In the genomic region with DNA sequence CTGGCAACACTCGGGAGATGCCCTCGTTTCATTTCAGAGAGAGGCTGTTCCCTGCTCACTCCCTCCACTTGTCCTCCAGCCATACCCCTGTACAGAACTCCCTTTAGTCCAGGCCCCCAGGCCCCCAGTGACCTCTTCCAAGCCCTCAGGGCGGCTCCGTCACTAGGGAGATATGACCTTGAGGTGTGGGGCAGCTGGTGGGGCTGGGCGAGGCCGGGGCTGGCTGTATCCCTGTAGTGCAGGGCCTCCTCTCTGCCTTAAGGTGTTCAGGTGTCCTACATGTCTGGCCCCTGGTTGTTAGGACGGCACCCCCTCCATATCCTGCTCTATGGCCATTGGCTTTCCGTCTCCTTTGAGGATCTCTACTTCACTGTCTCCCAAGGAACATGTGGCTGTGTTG, we compare ENCODE assay signal across 34 cellular contexts. TPM values are rescaled to one million over a fixed set of nuclear protein-coding genes. Genes with fewer than 3 reads are reported as not detected.
"Had no signal": no experiment of that assay in that cellular context is flagged by ENCODE, and none has a peak within 500 bp of the region (broad histone marks: within the 10 kb centered on the region; RNA-seq: fewer than 3 reads in every experiment).

No MANE protein-coding gene starts in this region.

- H3K27me3 ChIP-seq: adrenal gland, body of pancreas, brain microvascular endothelial cell had no signal

- H3K27ac ChIP-seq: adrenal gland, body of pancreas, brain microvascular endothelial cell, breast epithelium, WERI-Rb-1 had no signal

- H3K4me3 ChIP-seq: adrenal gland, body of pancreas, breast epithelium had no signal

- DNase-seq: activated CD4-positive, alpha-beta memory T cell treated with anti-CD3 and anti-CD28 coated beads, Interleukin-2, amount 10 ng/mL, durations not matched to agents 7 days and 5 days; activated CD4-positive, alpha-beta T cell treated with anti-CD3 and anti-CD28 coated beads for 1 hour; activated CD4-positive, alpha-beta T cell treated with anti-CD3 and anti-CD28 coated beads for 36 hours; activated CD4-positive, alpha-beta T cell treated with anti-CD3 and anti-CD28 coated beads for 48 hours; activated CD4-positive, alpha-beta T cell treated with anti-CD3 and anti-CD28 coated beads, Interleukin-2, amount 10 ng/mL, durations not matched to agents 7 days and 5 days; activated CD4-positive, alpha-beta T cell treated with anti-CD3 and anti-CD28 coated beads, Interleukin-2, amount 50 U/mL, for 48 hours; activated CD4-positive, CD25-positive, alpha-beta regulatory T cell; activated CD8-positive, alpha-beta memory T cell treated with anti-CD3 and anti-CD28 coated beads, Interleukin-2, amount 10 ng/mL, durations not matched to agents 7 days and 5 days; activated CD8-positive, alpha-beta memory T cell treated with anti-CD3 and anti-CD28 coated beads, Interleukin-2, amount 50 U/mL, for 48 hours; activated CD8-positive, alpha-beta T cell treated with anti-CD3 and anti-CD28 coated beads, Interleukin-2, amount 10 ng/mL, durations not matched to agents 7 days and 5 days; activated effector memory CD4-positive, alpha-beta T cell treated with Interleukin-2 at 50 U/mL for 16 hours; activated gamma-delta T cell treated with Interleukin-2 at 50 U/mL for 16 hours; activated naive CD4-positive, alpha-beta T cell; activated naive CD4-positive, alpha-beta T cell treated with anti-CD3 and anti-CD28 coated beads for 36 hours; activated naive CD4-positive, alpha-beta T cell treated with anti-CD3 and anti-CD28 coated beads, Interleukin-2, amount 50 U/mL, for 16 hours; activated naive CD8-positive, alpha-beta T cell treated with anti-CD3 and anti-CD28 coated beads for 36 hours; activated T-cell treated with anti-CD3 and anti-CD28 coated beads, Interleukin-2, amount 50 U/mL, for 24 hours; activated T-cell treated with anti-CD3 and anti-CD28 coated beads, Interleukin-2, amount 50 U/mL, for 48 hours; adrenal gland; amniotic stem cell; aorta; body of pancreas; brain microvascular endothelial cell; central memory CD4-positive, alpha-beta T cell; T-helper 1 cell; T-helper 2 cell; T-helper 9 cell had no signal

- H3K9me3 ChIP-seq: adrenal gland, body of pancreas, breast epithelium had no signal

- ATAC-seq: activated CD4-positive, alpha-beta T cell treated with anti-CD3 and anti-CD28 coated beads for 36 hours; activated CD8-positive, alpha-beta memory T cell treated with anti-CD3 and anti-CD28 coated beads, Interleukin-2, amount 10 ng/mL, durations not matched to agents 7 days and 5 days; activated CD8-positive, alpha-beta T cell treated with anti-CD3 and anti-CD28 coated beads, Interleukin-2, amount 10 ng/mL, durations not matched to agents 7 days and 5 days; activated naive CD4-positive, alpha-beta T cell treated with anti-CD3 and anti-CD28 coated beads, Interleukin-2, amount 50 U/mL, for 72 hours; body of pancreas; WTC11 had no signal

- FAIRE-seq: astrocyte, TTC549 had no signal

- H3K36me3 ChIP-seq: adrenal gland, brain microvascular endothelial cell, breast epithelium, WERI-Rb-1 had no signal

- H3K4me1 ChIP-seq: adrenal gland, body of pancreas, breast epithelium had no signal

RNA-seq across cellular contexts. Expression of gene SYNDIG1, which starts 17.4 kb away (rescaled TPM):
- total RNA-seq: activated CD4-positive, alpha-beta memory T cell treated with anti-CD3 and anti-CD28 coated beads, Interleukin-2, amount 10 ng/mL, durations not matched to agents 7 days and 5 days; activated CD4-positive, alpha-beta T cell treated with anti-CD3 and anti-CD28 coated beads for 36 hours; activated CD4-positive, alpha-beta T cell treated with anti-CD3 and anti-CD28 coated beads, Interleukin-2, amount 10 ng/mL, durations not matched to agents 7 days and 5 days; activated CD8-positive, alpha-beta memory T cell treated with anti-CD3 and anti-CD28 coated beads, Interleukin-2, amount 10 ng/mL, durations not matched to agents 7 days and 5 days; activated CD8-positive, alpha-beta T cell treated with anti-CD3 and anti-CD28 coated beads, Interleukin-2, amount 10 ng/mL, durations not matched to agents 7 days and 5 days; activated naive CD4-positive, alpha-beta T cell treated with anti-CD3 and anti-CD28 coated beads for 36 hours; activated naive CD4-positive, alpha-beta T cell treated with anti-CD3 and anti-CD28 coated beads, Interleukin-2, amount 50 U/mL, for 72 hours; activated naive CD8-positive, alpha-beta T cell treated with anti-CD3 and anti-CD28 coated beads for 36 hours; activated T-helper 2 cell treated with anti-CD3 and anti-CD28 coated beads, Interferon-gamma antibody, Interleukin-2, Interleukin-4, amounts not matched to agents 10 μg/mL and 5 μg/mL and 100 μg/mL, durations not matched to agents 14 hours and 24 hours and 36 hours had no signal
